Comparison of ENCODE assay signal across 8 cellular contexts in the genomic region with DNA sequence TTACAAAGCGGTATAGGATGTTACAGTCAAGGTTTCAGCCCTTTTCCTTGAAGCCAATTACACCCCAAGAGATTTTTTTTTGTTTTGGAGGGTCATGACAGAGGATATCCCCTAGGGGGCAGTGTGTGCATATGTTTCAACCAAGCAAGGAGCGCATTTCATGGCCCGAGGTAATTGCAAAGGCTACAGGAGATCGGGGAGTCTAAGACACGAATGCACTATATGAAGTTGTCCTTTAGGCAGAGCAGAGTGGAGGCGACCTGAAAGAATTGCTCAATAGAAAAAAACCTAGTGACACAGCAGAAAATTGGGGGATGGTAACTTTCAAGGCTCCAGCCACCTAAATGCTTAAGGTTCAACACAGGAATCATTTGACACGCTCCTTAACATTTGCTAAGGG.
DNase-seq lines count a peak whose midpoint lies in the region; ATAC-seq and TF ChIP-seq lines count a peak whose summit lies in the region.

No MANE protein-coding gene starts in this region.

- no peak overlapping the region for H3K4me3 ChIP-seq in WERI-Rb-1 (ENCODE audit: low read depth, low read length)

- peak; percentile 90 for ATAC-seq in GM18907 (IDR thresholded peaks at IDR 0.05; ENCODE audit: unreplicated experiment)
- ATAC-seq in HG03139 (IDR thresholded peaks at IDR 0.05; ENCODE audit: unreplicated experiment) = peak; percentile 87

- TF ChIP-seq CTCF in WERI-Rb-1 (IDR thresholded peaks at IDR 0.05; ENCODE audit: low read depth, low read length) = peak; percentile 69

- peak; percentile 86 for DNase-seq in Ammon's horn (ENCODE audit: low spot score)
- DNase-seq in NCI-H2171 treated with DMSO at 0.1 percent for 48 hours (lab: John Stamatoyannopoulos, UW) = peak; percentile 94
- DNase-seq in WERI-Rb-1 = peak; percentile 60
- DNase-seq in central memory CD4-positive, alpha-beta T cell = peak; percentile 52
- peak; percentile 79 for DNase-seq in kidney tubule cell (ENCODE audit: low spot score)
- DNase-seq in stimulated activated CD4-positive, alpha-beta T cell treated with anti-CD3 and anti-CD28 coated beads, Interleukin-2, amount 100 ng/mL, for 48 hours = peak; percentile 34 to 53

- H3K9me3 ChIP-seq in WERI-Rb-1 (ENCODE audit: severe bottlenecking) = no peaks in the 10 kb centered on the region

- no peaks in the 10 kb centered on the region for H3K36me3 ChIP-seq in WERI-Rb-1

- H3K27ac ChIP-seq in WERI-Rb-1 = no peak overlapping the region

- H3K27me3 ChIP-seq in WERI-Rb-1 (ENCODE audit: insufficient read depth, low read depth, severe bottlenecking) = no peaks in the 10 kb centered on the region

Comparison
In these comparisons a context has a peak if more than half of its experiments do, and no peak if none do; other contexts are left out.
1. DNase-seq: peak in every context shown above with its lines; median percentile 94 in NCI-H2171 treated with DMSO at 0.1 percent for 48 hours; 86 in Ammon's horn; 79 in kidney tubule cell; 60 in WERI-Rb-1; 52 in central memory CD4-positive, alpha-beta T cell; 44 in stimulated activated CD4-positive, alpha-beta T cell treated with anti-CD3 and anti-CD28 coated beads, Interleukin-2, amount 100 ng/mL, for 48 hours.